ENCODE assay signal across 19 cellular contexts in genomic region chr2:64992218-64992617, GRCh38. TPM values are rescaled to one million over a fixed set of nuclear protein-coding genes. Genes with fewer than 3 reads are reported as not detected.
DNase-seq lines count a peak whose midpoint lies in the region; ATAC-seq and TF ChIP-seq lines count a peak whose summit lies in the region.
"Had no signal": no experiment of that assay in that cellular context is flagged by ENCODE, and none has a peak within 500 bp of the region (broad histone marks: within the 10 kb centered on the region; RNA-seq: fewer than 3 reads in every experiment).

No MANE protein-coding gene starts in this region.

- H3K9me3 Mint-ChIP-seq in activated CD8-positive, alpha-beta T cell treated with anti-CD3 and anti-CD28 coated beads, Interleukin-2, amount 10 ng/mL, durations not matched to agents 7 days and 5 days (ENCODE audit: insufficient read depth): no peaks in the 10 kb centered on the region
- no peaks in the 10 kb centered on the region for H3K9me3 Mint-ChIP-seq in activated CD8-positive, alpha-beta T cell treated with anti-CD3 and anti-CD28 coated beads for 36 hours
- no peaks in the 10 kb centered on the region for H3K9me3 Mint-ChIP-seq in chondrocyte (ENCODE audit: low read depth)
- no peaks in the 10 kb centered on the region for H3K9me3 Mint-ChIP-seq in stimulated activated memory B cell treated with anti-CD40 and anti-IgM and Interleukin-4, amounts not matched to agents 10 μg/mL and 1 μg/mL and 100 μg/mL, for 72 hours

- H3K27ac ChIP-seq in KOPT-K1 (ENCODE audit: low read depth, low read length, poor library complexity, severe bottlenecking): peak overlapping the region; percentile 17
- no peak overlapping the region for H3K27ac ChIP-seq in effector memory CD4-positive, alpha-beta T cell (ENCODE audit: insufficient read depth, low read length, poor library complexity, severe bottlenecking)
- H3K27ac ChIP-seq: parathyroid adenoma, uterus had no signal

- DNase-seq in activated CD8-positive, alpha-beta T cell treated with anti-CD3 and anti-CD28 coated beads, Interleukin-2, amount 10 ng/mL, durations not matched to agents 7 days and 5 days: no peak
- no peak for DNase-seq in activated CD8-positive, alpha-beta T cell treated with anti-CD3 and anti-CD28 coated beads for 36 hours
- DNase-seq in chondrocyte (ENCODE audit: low spot score): no peak
- DNase-seq in effector memory CD4-positive, alpha-beta T cell: no peak
- DNase-seq: activated CD4-positive, alpha-beta T cell treated with anti-CD3 and anti-CD28 coated beads for 1 hour; activated T-cell treated with anti-CD3 and anti-CD28 coated beads, Interleukin-2, amount 50 U/mL, for 1 hour; caudate nucleus; effector CD8-positive, alpha-beta T cell; hippocampal formation; NCI-H1417 treated with DMSO at 0.1 percent for 48 hours; small intestine; stimulated activated naive CD4-positive, alpha-beta T cell; T-helper 17 cell; uterus had no signal

- peaks cover 59% of the 10 kb centered on the region for H3K36me3 Mint-ChIP-seq in activated CD8-positive, alpha-beta T cell treated with anti-CD3 and anti-CD28 coated beads, Interleukin-2, amount 10 ng/mL, durations not matched to agents 7 days and 5 days (ENCODE audit: low read depth)
- peaks cover 35% of the 10 kb centered on the region for H3K36me3 Mint-ChIP-seq in activated CD8-positive, alpha-beta T cell treated with anti-CD3 and anti-CD28 coated beads for 36 hours (ENCODE audit: low read depth)
- peaks cover 7% of the 10 kb centered on the region for H3K36me3 Mint-ChIP-seq in chondrocyte (ENCODE audit: low read depth)
- H3K36me3 Mint-ChIP-seq in stimulated activated memory B cell treated with anti-CD40 and anti-IgM and Interleukin-4, amounts not matched to agents 10 μg/mL and 1 μg/mL and 100 μg/mL, for 72 hours: peaks cover 27% of the 10 kb centered on the region

- TF ChIP-seq CTCF in activated CD8-positive, alpha-beta T cell treated with anti-CD3 and anti-CD28 coated beads for 36 hours (IDR thresholded peaks at IDR 0.05): no peak
- TF ChIP-seq CTCF in chondrocyte (IDR thresholded peaks at IDR 0.05): no peak

- intact Hi-C loops in activated CD8-positive, alpha-beta T cell treated with anti-CD3 and anti-CD28 coated beads for 36 hours (cut with micrococcal nuclease): no loop called here

- H3K4me3 ChIP-seq in effector memory CD4-positive, alpha-beta T cell (ENCODE audit: insufficient read depth, low read depth, low read length, poor library complexity, severe bottlenecking): no peak overlapping the region
- H3K4me3 ChIP-seq: uterus had no signal

- peaks cover under 1% of the 10 kb centered on the region for H3K27me3 Mint-ChIP-seq in activated CD8-positive, alpha-beta T cell treated with anti-CD3 and anti-CD28 coated beads, Interleukin-2, amount 10 ng/mL, durations not matched to agents 7 days and 5 days (ENCODE audit: low read depth)
- H3K27me3 Mint-ChIP-seq in activated CD8-positive, alpha-beta T cell treated with anti-CD3 and anti-CD28 coated beads for 36 hours: peaks cover 9% of the 10 kb centered on the region
- H3K27me3 Mint-ChIP-seq in chondrocyte (ENCODE audit: low read depth): no peaks in the 10 kb centered on the region
- H3K27me3 Mint-ChIP-seq in stimulated activated memory B cell treated with anti-CD40 and anti-IgM and Interleukin-4, amounts not matched to agents 10 μg/mL and 1 μg/mL and 100 μg/mL, for 72 hours: no peaks in the 10 kb centered on the region
- H3K27me3 Mint-ChIP-seq: T-helper 17 cell had no signal

- peak overlapping the region; percentile 91 for H3K4me3 Mint-ChIP-seq in activated CD8-positive, alpha-beta T cell treated with anti-CD3 and anti-CD28 coated beads, Interleukin-2, amount 10 ng/mL, durations not matched to agents 7 days and 5 days
- no peak overlapping the region for H3K4me3 Mint-ChIP-seq in activated CD8-positive, alpha-beta T cell treated with anti-CD3 and anti-CD28 coated beads for 36 hours
- H3K4me3 Mint-ChIP-seq in chondrocyte (ENCODE audit: unreplicated experiment): peak overlapping the region; percentile 92
- peak overlapping the region; percentile 41 for H3K4me3 Mint-ChIP-seq in stimulated activated memory B cell treated with anti-CD40 and anti-IgM and Interleukin-4, amounts not matched to agents 10 μg/mL and 1 μg/mL and 100 μg/mL, for 72 hours
- H3K4me3 Mint-ChIP-seq: T-helper 17 cell had no signal

- POLR2A ChIA-PET in activated CD8-positive, alpha-beta T cell treated with anti-CD3 and anti-CD28 coated beads, Interleukin-2, amount 10 ng/mL, durations not matched to agents 7 days and 5 days (lab: Charles Lee): interaction anchor here (0.9 to 1.2 kb wide), 2 partner anchors 12 to 46 kb away, joined by 3 to 7 read pairs; no protein-coding TSS in a partner anchor
- POLR2A ChIA-PET in activated CD8-positive, alpha-beta T cell treated with anti-CD3 and anti-CD28 coated beads for 36 hours (lab: Charles Lee): no interaction called here

- CTCF ChIA-PET in activated CD8-positive, alpha-beta T cell treated with anti-CD3 and anti-CD28 coated beads, Interleukin-2, amount 10 ng/mL, durations not matched to agents 7 days and 5 days (lab: Charles Lee): interaction anchor here (0.8 to 10.0 kb wide), 7 partner anchors 10 to 73 kb away, joined by 3 to 104 read pairs (median 4); no protein-coding TSS in a partner anchor
- CTCF ChIA-PET in activated CD8-positive, alpha-beta T cell treated with anti-CD3 and anti-CD28 coated beads for 36 hours (lab: Charles Lee): interaction anchor here (0.5 to 2.2 kb wide), 3 partner anchors 74 to 441 kb away, joined by 3 to 12 read pairs (median 6); no protein-coding TSS in a partner anchor

- peaks cover 9% of the 10 kb centered on the region for H3K4me1 ChIP-seq in effector memory CD4-positive, alpha-beta T cell (ENCODE audit: control insufficient read depth, insufficient read depth, low read length, poor library complexity, severe bottlenecking)
- H3K4me1 ChIP-seq: parathyroid adenoma, uterus had no signal

- H3K9me3 ChIP-seq in KOPT-K1 (ENCODE audit: insufficient read depth, low read length, poor library complexity, severe bottlenecking): no peaks in the 10 kb centered on the region
- H3K9me3 ChIP-seq in effector memory CD4-positive, alpha-beta T cell (ENCODE audit: control insufficient read depth, low read length): no peaks in the 10 kb centered on the region
- H3K9me3 ChIP-seq: uterus had no signal

- no peaks in the 10 kb centered on the region for H3K27me3 ChIP-seq in effector memory CD4-positive, alpha-beta T cell (replicated peaks; ENCODE audit: control insufficient read depth, insufficient read depth, low read length, poor library complexity, severe bottlenecking)
- H3K27me3 ChIP-seq: uterus had no signal

- H3K4me1 Mint-ChIP-seq in activated CD8-positive, alpha-beta T cell treated with anti-CD3 and anti-CD28 coated beads, Interleukin-2, amount 10 ng/mL, durations not matched to agents 7 days and 5 days (ENCODE audit: low read depth): peaks cover 62% of the 10 kb centered on the region
- H3K4me1 Mint-ChIP-seq in activated CD8-positive, alpha-beta T cell treated with anti-CD3 and anti-CD28 coated beads for 36 hours (ENCODE audit: low read depth): peaks cover 35% of the 10 kb centered on the region
- H3K4me1 Mint-ChIP-seq in chondrocyte (ENCODE audit: low read depth): peaks cover 76% of the 10 kb centered on the region
- H3K4me1 Mint-ChIP-seq in stimulated activated memory B cell treated with anti-CD40 and anti-IgM and Interleukin-4, amounts not matched to agents 10 μg/mL and 1 μg/mL and 100 μg/mL, for 72 hours: peaks cover 49% of the 10 kb centered on the region

- ATAC-seq in activated CD8-positive, alpha-beta T cell treated with anti-CD3 and anti-CD28 coated beads, Interleukin-2, amount 10 ng/mL, durations not matched to agents 7 days and 5 days: no peak
- ATAC-seq in activated CD8-positive, alpha-beta T cell treated with anti-CD3 and anti-CD28 coated beads for 36 hours: no peak
- no peak for ATAC-seq in stimulated activated memory B cell treated with anti-CD40 and anti-IgM and Interleukin-4, amounts not matched to agents 10 μg/mL and 1 μg/mL and 100 μg/mL, for 72 hours
- ATAC-seq in GM18870 (IDR thresholded peaks at IDR 0.05; ENCODE audit: unreplicated experiment) (no peak), GM21367 (IDR thresholded peaks at IDR 0.05; ENCODE audit: unreplicated experiment) (no peak)
- ATAC-seq: T-helper 17 cell had no signal

- peak overlapping the region; percentile 27 for H3K27ac Mint-ChIP-seq in activated CD8-positive, alpha-beta T cell treated with anti-CD3 and anti-CD28 coated beads, Interleukin-2, amount 10 ng/mL, durations not matched to agents 7 days and 5 days
- no peak overlapping the region for H3K27ac Mint-ChIP-seq in activated CD8-positive, alpha-beta T cell treated with anti-CD3 and anti-CD28 coated beads for 36 hours
- H3K27ac Mint-ChIP-seq in chondrocyte (ENCODE audit: unreplicated experiment): peak overlapping the region; percentile 5
- H3K27ac Mint-ChIP-seq in stimulated activated memory B cell treated with anti-CD40 and anti-IgM and Interleukin-4, amounts not matched to agents 10 μg/mL and 1 μg/mL and 100 μg/mL, for 72 hours: peak overlapping the region; percentile 35

- H3K36me3 ChIP-seq in KOPT-K1 (ENCODE audit: insufficient read depth, low read length): peaks cover 47% of the 10 kb centered on the region
- H3K36me3 ChIP-seq in effector memory CD4-positive, alpha-beta T cell (ENCODE audit: control insufficient read depth, insufficient read depth, low read length): no peaks in the 10 kb centered on the region
- H3K36me3 ChIP-seq: uterus had no signal

RNA-seq across cellular contexts. Expression of gene SLC1A4, which starts 3.0 kb away (rescaled TPM):
- total RNA-seq in activated CD8-positive, alpha-beta T cell treated with anti-CD3 and anti-CD28 coated beads, Interleukin-2, amount 10 ng/mL, durations not matched to agents 7 days and 5 days: 10 to 100 TPM; 48.8 to 50.1 TPM
- total RNA-seq in activated CD8-positive, alpha-beta T cell treated with anti-CD3 and anti-CD28 coated beads for 36 hours: 10 to 100 TPM; 14.6 to 14.9 TPM
- total RNA-seq in chondrocyte: 40.1 to 139 TPM (median 136 TPM) in 3 replicates
